Comparison of ENCODE assay signal across 21 cellular contexts in genomic region chr6:160971151-160971550, GRCh38. TPM values are rescaled to one million over a fixed set of nuclear protein-coding genes. Genes with fewer than 3 reads are reported as not detected.
DNase-seq lines count a peak whose midpoint lies in the region; ATAC-seq and TF ChIP-seq lines count a peak whose summit lies in the region.
"Had no signal": no experiment of that assay in that cellular context is flagged by ENCODE, and none has a peak within 500 bp of the region (broad histone marks: within the 10 kb centered on the region; RNA-seq: fewer than 3 reads in every experiment).

No MANE protein-coding gene starts in this region.

- intact Hi-C loops in esophagus muscularis mucosa (cut with DNase I): no loop called here

- H3K36me3 ChIP-seq in esophagus muscularis mucosa: no peaks in the 10 kb centered on the region
- H3K36me3 ChIP-seq: BLaER1 had no signal

- ATAC-seq in GM18868 (IDR thresholded peaks at IDR 0.05; ENCODE audit: unreplicated experiment) (no peak), GM18498 (IDR thresholded peaks at IDR 0.05; ENCODE audit: unreplicated experiment) (no peak)
- ATAC-seq: CD8-positive, alpha-beta T cell; GM12878; GM23338; HCT116 had no signal

- no peaks in the 10 kb centered on the region for H3K9me3 ChIP-seq in esophagus muscularis mucosa
- H3K9me3 ChIP-seq: BLaER1, Caco-2 had no signal

- no peaks in the 10 kb centered on the region for H3K9me3 Mint-ChIP-seq in nephron
- H3K9me3 Mint-ChIP-seq: CD4-positive, CD25-positive, alpha-beta regulatory T cell; CD8-positive, alpha-beta T cell had no signal

- peaks cover 57% of the 10 kb centered on the region for H3K4me1 Mint-ChIP-seq in nephron
- H3K4me1 Mint-ChIP-seq: B cell; CD4-positive, CD25-positive, alpha-beta regulatory T cell had no signal

- no peaks in the 10 kb centered on the region for H3K36me3 Mint-ChIP-seq in nephron (ENCODE audit: low read depth)
- H3K36me3 Mint-ChIP-seq: CD8-positive, alpha-beta T cell had no signal

- DNase-seq in EH (ENCODE audit: low read depth): peak; percentile 8
- peak; percentile 62 for DNase-seq in esophagus muscularis mucosa (ENCODE audit: extremely low spot score)
- DNase-seq in fibroblast of mammary gland (ENCODE audit: low read depth): peak; percentile 62
- DNase-seq in SHP77 treated with DMSO at 0.1 percent for 48 hours (lab: John Stamatoyannopoulos, UW): no peak
- DNase-seq: Caco-2; CD4-positive, CD25-positive, alpha-beta regulatory T cell; CD8-positive, alpha-beta T cell; DMS153; DND-41; EL; GDM1; H9 had no signal

- WGBS in esophagus muscularis mucosa: 69% methylated on average over 1 of the region's 1 CpG

- no peak overlapping the region for H3K4me3 ChIP-seq in esophagus muscularis mucosa
- H3K4me3 ChIP-seq in fibroblast of mammary gland (ENCODE audit: control insufficient read depth, low read depth, low read length): no peak overlapping the region
- H3K4me3 ChIP-seq: BLaER1, GM12878, GM23338 had no signal

- no peak overlapping the region for H3K4me3 Mint-ChIP-seq in nephron
- H3K4me3 Mint-ChIP-seq: B cell; CD4-positive, CD25-positive, alpha-beta regulatory T cell; CD8-positive, alpha-beta T cell; GM23338; H9 had no signal

- TF ChIP-seq CTCF in esophagus muscularis mucosa (IDR thresholded peaks at IDR 0.05) (no peak), fibroblast of mammary gland (conservative IDR thresholded peaks at IDR 0.05; ENCODE audit: control insufficient read depth, insufficient read depth, low read depth, low read length) (no peak), nephron (IDR thresholded peaks at IDR 0.05; ENCODE audit: unreplicated experiment in 3 of 3) (no peak)

- peaks cover 4% of the 10 kb centered on the region for H3K27me3 Mint-ChIP-seq in nephron (ENCODE audit: low read depth)

- no peak for TF ChIP-seq EP300 in esophagus muscularis mucosa (IDR thresholded peaks at IDR 0.05)

- no peak overlapping the region for H3K27ac ChIP-seq in esophagus muscularis mucosa (replicated peaks in 1 of 4)
- H3K27ac ChIP-seq: BLaER1, C4-2B had no signal

- H3K27ac Mint-ChIP-seq in nephron: peak overlapping the region; percentile 28 to 86 (median 82)
- H3K27ac Mint-ChIP-seq: B cell; CD4-positive, CD25-positive, alpha-beta regulatory T cell; CD8-positive, alpha-beta T cell; GM23338 had no signal

- peaks cover 8 to 24% (median 22%) of the 10 kb centered on the region in 4 donors for H3K4me1 ChIP-seq in esophagus muscularis mucosa
- H3K4me1 ChIP-seq: Caco-2 had no signal

- H3K27me3 ChIP-seq in esophagus muscularis mucosa: no peaks in the 10 kb centered on the region
- H3K27me3 ChIP-seq: BLaER1 had no signal

- TF ChIP-seq POLR2A in esophagus muscularis mucosa (IDR thresholded peaks at IDR 0.05; ENCODE audit: low read depth): no peak

RNA-seq across cellular contexts. Expression of gene MAP3K4, which starts 20.4 kb away (rescaled TPM):
- total RNA-seq in esophagus muscularis mucosa: 10 to 100 TPM; 17.9 to 22.8 (median 21.5) TPM
